Comparison of ENCODE assay signal across 2 cellular contexts in genomic region chr5:134837530-134838181, GRCh38.
TF ChIP-seq lines count a peak whose summit lies in the region.

No MANE protein-coding gene starts in this region.

TF ChIP-seq in endothelial cell of umbilical vein, 7 proteins besides CTCF, POLR2A, EP300 and RAD21:
- TF ChIP-seq MAX (IDR thresholded peaks at IDR 0.05; ENCODE audit: insufficient read depth, insufficient read length) (no peak), MYC (IDR thresholded peaks at IDR 0.05; ENCODE audit: low read depth, low read length) (no peak), POLR2AphosphoS5 (IDR thresholded peaks at IDR 0.05; ENCODE audit: insufficient read depth, low read depth, low read length) (no peak), FOS (IDR thresholded peaks at IDR 0.05; ENCODE audit: borderline replicate concordance, insufficient read depth, low read length) (no peak), JUN (IDR thresholded peaks at IDR 0.05; ENCODE audit: borderline replicate concordance, insufficient read depth, insufficient read length, low read depth) (no peak), GATA2 (IDR thresholded peaks at IDR 0.05; ENCODE audit: insufficient read depth, insufficient read length, low read depth, low read length) (no peak), EZH2 (IDR thresholded peaks at IDR 0.05; ENCODE audit: borderline replicate concordance, low read depth, low read length, severe bottlenecking) (no peak)

TF ChIP-seq in liver, 16 proteins besides CTCF, POLR2A, EP300 and RAD21:
- TF ChIP-seq, protein P1, sequence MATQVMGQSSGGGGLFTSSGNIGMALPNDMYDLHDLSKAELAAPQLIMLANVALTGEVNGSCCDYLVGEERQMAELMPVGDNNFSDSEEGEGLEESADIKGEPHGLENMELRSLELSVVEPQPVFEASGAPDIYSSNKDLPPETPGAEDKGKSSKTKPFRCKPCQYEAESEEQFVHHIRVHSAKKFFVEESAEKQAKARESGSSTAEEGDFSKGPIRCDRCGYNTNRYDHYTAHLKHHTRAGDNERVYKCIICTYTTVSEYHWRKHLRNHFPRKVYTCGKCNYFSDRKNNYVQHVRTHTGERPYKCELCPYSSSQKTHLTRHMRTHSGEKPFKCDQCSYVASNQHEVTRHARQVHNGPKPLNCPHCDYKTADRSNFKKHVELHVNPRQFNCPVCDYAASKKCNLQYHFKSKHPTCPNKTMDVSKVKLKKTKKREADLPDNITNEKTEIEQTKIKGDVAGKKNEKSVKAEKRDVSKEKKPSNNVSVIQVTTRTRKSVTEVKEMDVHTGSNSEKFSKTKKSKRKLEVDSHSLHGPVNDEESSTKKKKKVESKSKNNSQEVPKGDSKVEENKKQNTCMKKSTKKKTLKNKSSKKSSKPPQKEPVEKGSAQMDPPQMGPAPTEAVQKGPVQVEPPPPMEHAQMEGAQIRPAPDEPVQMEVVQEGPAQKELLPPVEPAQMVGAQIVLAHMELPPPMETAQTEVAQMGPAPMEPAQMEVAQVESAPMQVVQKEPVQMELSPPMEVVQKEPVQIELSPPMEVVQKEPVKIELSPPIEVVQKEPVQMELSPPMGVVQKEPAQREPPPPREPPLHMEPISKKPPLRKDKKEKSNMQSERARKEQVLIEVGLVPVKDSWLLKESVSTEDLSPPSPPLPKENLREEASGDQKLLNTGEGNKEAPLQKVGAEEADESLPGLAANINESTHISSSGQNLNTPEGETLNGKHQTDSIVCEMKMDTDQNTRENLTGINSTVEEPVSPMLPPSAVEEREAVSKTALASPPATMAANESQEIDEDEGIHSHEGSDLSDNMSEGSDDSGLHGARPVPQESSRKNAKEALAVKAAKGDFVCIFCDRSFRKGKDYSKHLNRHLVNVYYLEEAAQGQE (IDR thresholded peaks at IDR 0.05): no peak
- TF ChIP-seq JUND (IDR thresholded peaks at IDR 0.05): peak; percentile 42 to 58
- peak; percentile 30 for TF ChIP-seq NR2F2 (IDR thresholded peaks at IDR 0.05)
- TF ChIP-seq SP1 (IDR thresholded peaks at IDR 0.05): peak; percentile 89
- TF ChIP-seq TAF1 (conservative IDR thresholded peaks at IDR 0.05): no peak
- TF ChIP-seq YY1 (IDR thresholded peaks at IDR 0.05): peak; percentile 35
- TF ChIP-seq, protein P2, sequence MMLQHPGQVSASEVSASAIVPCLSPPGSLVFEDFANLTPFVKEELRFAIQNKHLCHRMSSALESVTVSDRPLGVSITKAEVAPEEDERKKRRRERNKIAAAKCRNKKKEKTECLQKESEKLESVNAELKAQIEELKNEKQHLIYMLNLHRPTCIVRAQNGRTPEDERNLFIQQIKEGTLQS (IDR thresholded peaks at IDR 0.05): no peak
- no peak for TF ChIP-seq GABPA (IDR thresholded peaks at IDR 0.05 in 1 of 2, conservative IDR thresholded peaks at IDR 0.05 in 1 of 2)
- TF ChIP-seq ZBTB33 (IDR thresholded peaks at IDR 0.05): peak; percentile 17
- TF ChIP-seq HNF4A (conservative IDR thresholded peaks at IDR 0.05): peak; percentile 91 to 92
- peak; percentile 66 for TF ChIP-seq HNF4G (IDR thresholded peaks at IDR 0.05)
- TF ChIP-seq EGR1 (IDR thresholded peaks at IDR 0.05; ENCODE audit: low read depth in 2 of 2): no peak
- TF ChIP-seq RXRA (IDR thresholded peaks at IDR 0.05): peak; percentile 74 to 77
- no peak for TF ChIP-seq FOXA2 (IDR thresholded peaks at IDR 0.05)
- peak; percentile 29 for TF ChIP-seq MAX (IDR thresholded peaks at IDR 0.05)
- TF ChIP-seq FOXA1 (IDR thresholded peaks at IDR 0.05): no peak
TF ChIP-seq in liver: peak in this region for 9.
